15 cellular contexts compared by ENCODE assay signal in the genomic region with DNA sequence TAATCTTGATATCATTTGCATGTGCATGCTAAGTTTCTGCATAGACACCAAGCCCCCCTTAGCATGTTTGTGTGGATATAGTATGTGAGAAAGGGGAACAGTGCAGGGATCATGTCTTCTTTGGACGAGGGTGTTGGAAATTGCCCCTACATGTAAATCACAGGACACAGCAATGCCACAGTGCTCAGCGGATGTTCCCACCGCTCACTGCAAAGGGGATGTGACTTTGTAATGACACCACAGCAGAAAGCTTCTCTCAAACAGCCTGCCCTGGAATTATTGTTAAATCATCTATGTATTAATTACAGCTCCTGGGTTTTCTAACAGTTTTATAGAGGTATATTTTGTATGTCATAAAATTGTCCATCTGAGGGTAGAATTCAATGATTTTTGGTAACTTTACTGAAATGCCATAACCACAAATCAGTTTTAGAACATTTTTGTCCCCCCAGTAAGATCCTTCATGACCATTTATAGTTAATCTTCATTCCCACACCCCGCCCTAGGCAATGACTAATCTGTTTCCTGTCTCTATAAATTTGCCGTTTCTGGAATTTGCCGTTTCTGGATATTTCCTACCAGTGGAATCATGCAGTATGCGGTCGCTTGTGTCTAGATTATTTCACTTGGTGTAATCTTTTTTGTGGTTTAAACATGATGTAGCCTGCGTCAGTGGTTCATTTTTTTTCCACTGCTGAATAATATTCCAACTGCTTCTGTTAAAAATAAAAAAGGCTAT.
A peak's percentile ranks its signal among the peaks of the same experiment; 100 is the strongest.
DNase-seq lines count a peak whose midpoint lies in the region; ATAC-seq and TF ChIP-seq lines count a peak whose summit lies in the region.
"Had no signal": no experiment of that assay in that cellular context is flagged by ENCODE, and none has a peak within 500 bp of the region (broad histone marks: within the 10 kb centered on the region; RNA-seq: fewer than 3 reads in every experiment).

No MANE protein-coding gene starts in this region.

- H2AFZ ChIP-seq in GM23338, result no peak overlapping the region
- H2AFZ ChIP-seq: hepatocyte had no signal

- no peak for TF ChIP-seq CTCF in GM23338 (conservative IDR thresholded peaks at IDR 0.05; ENCODE audit: low read depth in 2 of 2)
- no peak for TF ChIP-seq CTCF in CD8-positive, alpha-beta T cell (IDR thresholded peaks at IDR 0.05)

- intact Hi-C loops in CD8-positive, alpha-beta T cell (cut with DNase I, micrococcal nuclease), result no loop called here

- no peaks in the 10 kb centered on the region for H3K9me3 ChIP-seq in CD8-positive, alpha-beta T cell (ENCODE audit: low read length)

- no peak for DNase-seq in GM23338 (ENCODE audit: low spot score)
- peak; percentile 41 for DNase-seq in fibroblast of the conjunctiva (ENCODE audit: low read depth)
- DNase-seq in smooth muscle cell of the brain vasculature (ENCODE audit: low read depth, low spot score), result peak; percentile 31
- no peak for DNase-seq in CD8-positive, alpha-beta T cell
- DNase-seq: activated CD4-positive, alpha-beta T cell treated with anti-CD3 and anti-CD28 coated beads, Interleukin-2, amount 50 U/mL, for 4 hours; activated naive CD4-positive, alpha-beta T cell; NCI-H1436 treated with DMSO at 0.1 percent for 48 hours; NCI-H82; substantia nigra; T-cell had no signal

- H3K4me1 ChIP-seq in GM23338 (ENCODE audit: insufficient read depth), result no peaks in the 10 kb centered on the region
- no peaks in the 10 kb centered on the region for H3K4me1 ChIP-seq in CD8-positive, alpha-beta T cell (ENCODE audit: insufficient read depth, low read length)

- H3K27ac Mint-ChIP-seq in GM23338, result peak overlapping the region; percentile 78
- no peak overlapping the region for H3K27ac Mint-ChIP-seq in CD8-positive, alpha-beta T cell
- H3K27ac Mint-ChIP-seq: T-cell had no signal

- H3K79me2 ChIP-seq in GM23338 (replicated peaks; ENCODE audit: insufficient read depth), result no peaks in the 10 kb centered on the region
- H3K79me2 ChIP-seq: hepatocyte had no signal

- H3K27me3 Mint-ChIP-seq in GM23338 (ENCODE audit: insufficient read depth, low read depth, poor library complexity), result no peaks in the 10 kb centered on the region
- no peaks in the 10 kb centered on the region for H3K27me3 Mint-ChIP-seq in CD8-positive, alpha-beta T cell (ENCODE audit: low read depth)
- H3K27me3 Mint-ChIP-seq: T-cell had no signal

- ATAC-seq in GM23338, result no peak
- peak; percentile 88 for ATAC-seq in SK-N-SH treated with all-trans-retinoic acid at 6 μM for 48 hours
- ATAC-seq in HG02970 (IDR thresholded peaks at IDR 0.05; ENCODE audit: low FRiP score, unreplicated experiment), result no peak
- no peak for ATAC-seq in CD8-positive, alpha-beta T cell
- ATAC-seq in GM18873 (IDR thresholded peaks at IDR 0.05; ENCODE audit: low FRiP score, unreplicated experiment), result no peak
- no peak for ATAC-seq in HG03342 (IDR thresholded peaks at IDR 0.05; ENCODE audit: unreplicated experiment)
- ATAC-seq: T-cell had no signal

- POLR2A ChIA-PET in CD8-positive, alpha-beta T cell (lab: Charles Lee), result no interaction called here

- no peak overlapping the region for H3K4me3 ChIP-seq in GM23338
- H3K4me3 ChIP-seq in CD8-positive, alpha-beta T cell (ENCODE audit: low read depth, low read length), result no peak overlapping the region
- H3K4me3 ChIP-seq: hepatocyte had no signal

- no peaks in the 10 kb centered on the region for H3F3A ChIP-seq in GM23338 (replicated peaks; ENCODE audit: low read depth)

- H3K4me3 Mint-ChIP-seq in GM23338, result no peak overlapping the region
- no peak overlapping the region for H3K4me3 Mint-ChIP-seq in CD8-positive, alpha-beta T cell
- H3K4me3 Mint-ChIP-seq: T-cell had no signal

- no peaks in the 10 kb centered on the region for H4K20me1 ChIP-seq in GM23338 (replicated peaks; ENCODE audit: insufficient read depth)

- H3K9me2 ChIP-seq in GM23338 (ENCODE audit: insufficient read depth), result no peaks in the 10 kb centered on the region

- no peaks in the 10 kb centered on the region for H3K27me3 ChIP-seq in GM23338 (ENCODE audit: insufficient read depth)
- H3K27me3 ChIP-seq in CD8-positive, alpha-beta T cell (ENCODE audit: insufficient read depth, low read length), result no peaks in the 10 kb centered on the region
- H3K27me3 ChIP-seq: hepatocyte had no signal

- H3K4me1 Mint-ChIP-seq in GM23338, result peaks cover 3% of the 10 kb centered on the region; the same call in 1 of the 3 replicates
- H3K4me1 Mint-ChIP-seq in CD8-positive, alpha-beta T cell (ENCODE audit: low read depth), result no peaks in the 10 kb centered on the region
- H3K4me1 Mint-ChIP-seq: T-cell had no signal

- H3K9me3 Mint-ChIP-seq in GM23338, result no peaks in the 10 kb centered on the region
- H3K9me3 Mint-ChIP-seq in CD8-positive, alpha-beta T cell, result peaks cover 8% of the 10 kb centered on the region

- no peak overlapping the region for H3K4me2 ChIP-seq in GM23338
- H3K4me2 ChIP-seq: hepatocyte had no signal

- no peaks in the 10 kb centered on the region for H3K36me3 Mint-ChIP-seq in GM23338 (ENCODE audit: low read depth)
- H3K36me3 Mint-ChIP-seq in CD8-positive, alpha-beta T cell, result no peaks in the 10 kb centered on the region
- H3K36me3 Mint-ChIP-seq: T-cell had no signal

- CTCF ChIA-PET in CD8-positive, alpha-beta T cell (lab: Charles Lee), result no interaction called here

- no peaks in the 10 kb centered on the region for H3K36me3 ChIP-seq in GM23338 (ENCODE audit: insufficient read depth)
- no peaks in the 10 kb centered on the region for H3K36me3 ChIP-seq in CD8-positive, alpha-beta T cell (ENCODE audit: insufficient read depth, low read length)

- H3K27ac ChIP-seq in GM23338 (ENCODE audit: low read depth), result no peak overlapping the region
- H3K27ac ChIP-seq in CD8-positive, alpha-beta T cell (ENCODE audit: low read depth, low read length), result no peak overlapping the region
- H3K27ac ChIP-seq: hepatocyte had no signal

TF ChIP-seq in GM23338, 12 proteins besides CTCF, POLR2A, EP300 and RAD21 (continues in another document):
- TF ChIP-seq CREB1 (CRISPR knock-in tag; IDR thresholded peaks at IDR 0.05; ENCODE audit: low read depth), result no peak
- no peak for TF ChIP-seq EZH2 (IDR thresholded peaks at IDR 0.05; ENCODE audit: low read depth, unreplicated experiment)
- TF ChIP-seq ZNF114 (CRISPR knock-in tag; IDR thresholded peaks at IDR 0.05), result no peak
- TF ChIP-seq POLR2AphosphoS5 (IDR thresholded peaks at IDR 0.05; ENCODE audit: low read depth), result no peak
- TF ChIP-seq, protein P1, sequence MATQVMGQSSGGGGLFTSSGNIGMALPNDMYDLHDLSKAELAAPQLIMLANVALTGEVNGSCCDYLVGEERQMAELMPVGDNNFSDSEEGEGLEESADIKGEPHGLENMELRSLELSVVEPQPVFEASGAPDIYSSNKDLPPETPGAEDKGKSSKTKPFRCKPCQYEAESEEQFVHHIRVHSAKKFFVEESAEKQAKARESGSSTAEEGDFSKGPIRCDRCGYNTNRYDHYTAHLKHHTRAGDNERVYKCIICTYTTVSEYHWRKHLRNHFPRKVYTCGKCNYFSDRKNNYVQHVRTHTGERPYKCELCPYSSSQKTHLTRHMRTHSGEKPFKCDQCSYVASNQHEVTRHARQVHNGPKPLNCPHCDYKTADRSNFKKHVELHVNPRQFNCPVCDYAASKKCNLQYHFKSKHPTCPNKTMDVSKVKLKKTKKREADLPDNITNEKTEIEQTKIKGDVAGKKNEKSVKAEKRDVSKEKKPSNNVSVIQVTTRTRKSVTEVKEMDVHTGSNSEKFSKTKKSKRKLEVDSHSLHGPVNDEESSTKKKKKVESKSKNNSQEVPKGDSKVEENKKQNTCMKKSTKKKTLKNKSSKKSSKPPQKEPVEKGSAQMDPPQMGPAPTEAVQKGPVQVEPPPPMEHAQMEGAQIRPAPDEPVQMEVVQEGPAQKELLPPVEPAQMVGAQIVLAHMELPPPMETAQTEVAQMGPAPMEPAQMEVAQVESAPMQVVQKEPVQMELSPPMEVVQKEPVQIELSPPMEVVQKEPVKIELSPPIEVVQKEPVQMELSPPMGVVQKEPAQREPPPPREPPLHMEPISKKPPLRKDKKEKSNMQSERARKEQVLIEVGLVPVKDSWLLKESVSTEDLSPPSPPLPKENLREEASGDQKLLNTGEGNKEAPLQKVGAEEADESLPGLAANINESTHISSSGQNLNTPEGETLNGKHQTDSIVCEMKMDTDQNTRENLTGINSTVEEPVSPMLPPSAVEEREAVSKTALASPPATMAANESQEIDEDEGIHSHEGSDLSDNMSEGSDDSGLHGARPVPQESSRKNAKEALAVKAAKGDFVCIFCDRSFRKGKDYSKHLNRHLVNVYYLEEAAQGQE (IDR thresholded peaks at IDR 0.05; ENCODE audit: unreplicated experiment), result no peak
- TF ChIP-seq STAT1 (IDR thresholded peaks at IDR 0.05; ENCODE audit: unreplicated experiment), result no peak

TF ChIP-seq in SK-N-SH treated with all-trans-retinoic acid at 6 μM for 48 hours, 23 proteins besides CTCF, POLR2A, EP300 and RAD21 (continues in another document):
- TF ChIP-seq GLIS3 (CRISPR knock-in tag; IDR thresholded peaks at IDR 0.05), result no peak
- no peak for TF ChIP-seq CSDC2 (CRISPR knock-in tag; IDR thresholded peaks at IDR 0.05)
- no peak for TF ChIP-seq SNAI2 (CRISPR knock-in tag; IDR thresholded peaks at IDR 0.05)
- TF ChIP-seq PPARA (CRISPR knock-in tag; IDR thresholded peaks at IDR 0.05; ENCODE audit: borderline replicate concordance), result no peak
- TF ChIP-seq RARB (CRISPR knock-in tag; IDR thresholded peaks at IDR 0.05), result no peak
- TF ChIP-seq TOX (CRISPR knock-in tag; IDR thresholded peaks at IDR 0.05; ENCODE audit: borderline replicate concordance), result peak; percentile 38; the same call in 1 of the 2 replicates
- no peak for TF ChIP-seq OSR1 (CRISPR knock-in tag; IDR thresholded peaks at IDR 0.05)
- no peak for TF ChIP-seq ZNF70 (CRISPR knock-in tag; IDR thresholded peaks at IDR 0.05)
- TF ChIP-seq, protein P2, sequence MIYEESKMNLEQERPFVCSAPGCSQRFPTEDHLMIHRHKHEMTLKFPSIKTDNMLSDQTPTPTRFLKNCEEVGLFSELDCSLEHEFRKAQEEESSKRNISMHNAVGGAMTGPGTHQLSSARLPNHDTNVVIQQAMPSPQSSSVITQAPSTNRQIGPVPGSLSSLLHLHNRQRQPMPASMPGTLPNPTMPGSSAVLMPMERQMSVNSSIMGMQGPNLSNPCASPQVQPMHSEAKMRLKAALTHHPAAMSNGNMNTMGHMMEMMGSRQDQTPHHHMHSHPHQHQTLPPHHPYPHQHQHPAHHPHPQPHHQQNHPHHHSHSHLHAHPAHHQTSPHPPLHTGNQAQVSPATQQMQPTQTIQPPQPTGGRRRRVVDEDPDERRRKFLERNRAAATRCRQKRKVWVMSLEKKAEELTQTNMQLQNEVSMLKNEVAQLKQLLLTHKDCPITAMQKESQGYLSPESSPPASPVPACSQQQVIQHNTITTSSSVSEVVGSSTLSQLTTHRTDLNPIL (CRISPR knock-in tag; IDR thresholded peaks at IDR 0.05; ENCODE audit: low read depth), result no peak
- TF ChIP-seq ISL1 (CRISPR knock-in tag; IDR thresholded peaks at IDR 0.05), result no peak; the same call in 1 of the 2 replicates
- TF ChIP-seq ZFP3 (CRISPR knock-in tag; IDR thresholded peaks at IDR 0.05), result no peak

Comparison
In these comparisons a context has a peak if more than half of its experiments do, and no peak if none do; other contexts are left out.
1. DNase-seq: peak in fibroblast of the conjunctiva (single experiment) and smooth muscle cell of the brain vasculature (single experiment); none in GM23338 (single experiment) and CD8-positive, alpha-beta T cell (0 of 7).